10 cellular contexts compared by ENCODE assay signal in the genomic region with DNA sequence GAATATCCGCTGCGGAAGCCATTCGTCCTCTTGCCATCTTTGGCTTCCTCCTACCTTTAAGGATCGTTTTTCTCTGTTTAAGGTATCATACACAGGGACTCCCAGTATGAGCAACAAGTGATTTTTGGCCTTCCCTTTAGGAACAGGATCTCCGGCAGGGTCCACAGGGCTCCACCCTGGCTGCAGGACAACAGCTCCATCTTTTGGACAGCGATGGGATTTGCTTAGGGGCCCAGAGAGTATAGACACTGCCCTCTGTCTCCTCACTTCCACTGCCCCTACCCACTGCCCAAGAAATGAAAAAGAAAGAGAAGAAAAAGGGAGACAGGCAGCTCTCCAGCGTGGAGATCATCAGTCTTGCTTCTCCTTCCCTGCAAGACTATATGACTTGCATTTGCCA.
DNase-seq lines count a peak whose midpoint lies in the region; ATAC-seq and TF ChIP-seq lines count a peak whose summit lies in the region.
"Had no signal": no experiment of that assay in that cellular context is flagged by ENCODE, and none has a peak within 500 bp of the region (broad histone marks: within the 10 kb centered on the region; RNA-seq: fewer than 3 reads in every experiment).

No MANE protein-coding gene starts in this region.

- H3K79me2 ChIP-seq in neural progenitor cell (ENCODE audit: low read depth) = no peaks in the 10 kb centered on the region

- no peaks in the 10 kb centered on the region for H4K20me1 ChIP-seq in neural progenitor cell (ENCODE audit: low read depth)

- no peak overlapping the region for H2AFZ ChIP-seq in neural progenitor cell (replicated peaks)

- no peak overlapping the region for H3K4me3 Mint-ChIP-seq in activated CD4-positive, alpha-beta T cell treated with anti-CD3 and anti-CD28 coated beads, Interleukin-2, amount 10 ng/mL, durations not matched to agents 24 days and 14 days
- no peak overlapping the region for H3K4me3 Mint-ChIP-seq in activated CD8-positive, alpha-beta T cell treated with anti-CD3 and anti-CD28 coated beads, Interleukin-2, amount 10 ng/mL, durations not matched to agents 7 days and 5 days
- no peak overlapping the region for H3K4me3 Mint-ChIP-seq in neural progenitor cell

- no peaks in the 10 kb centered on the region for H3K27me3 ChIP-seq in neural progenitor cell
- H3K27me3 ChIP-seq: vagina had no signal

- H3K27ac Mint-ChIP-seq in activated CD4-positive, alpha-beta T cell treated with anti-CD3 and anti-CD28 coated beads, Interleukin-2, amount 10 ng/mL, durations not matched to agents 24 days and 14 days = no peak overlapping the region
- no peak overlapping the region for H3K27ac Mint-ChIP-seq in activated CD8-positive, alpha-beta T cell treated with anti-CD3 and anti-CD28 coated beads, Interleukin-2, amount 10 ng/mL, durations not matched to agents 7 days and 5 days
- no peak overlapping the region for H3K27ac Mint-ChIP-seq in neural progenitor cell

- peaks cover 3% of the 10 kb centered on the region for H3K4me1 Mint-ChIP-seq in activated CD4-positive, alpha-beta T cell treated with anti-CD3 and anti-CD28 coated beads, Interleukin-2, amount 10 ng/mL, durations not matched to agents 24 days and 14 days
- peaks cover 14% of the 10 kb centered on the region for H3K4me1 Mint-ChIP-seq in activated CD8-positive, alpha-beta T cell treated with anti-CD3 and anti-CD28 coated beads, Interleukin-2, amount 10 ng/mL, durations not matched to agents 7 days and 5 days (ENCODE audit: low read depth)
- H3K4me1 Mint-ChIP-seq in neural progenitor cell = peaks cover 6% of the 10 kb centered on the region

- no peaks in the 10 kb centered on the region for H3K36me3 Mint-ChIP-seq in activated CD4-positive, alpha-beta T cell treated with anti-CD3 and anti-CD28 coated beads, Interleukin-2, amount 10 ng/mL, durations not matched to agents 24 days and 14 days (ENCODE audit: low read depth)
- H3K36me3 Mint-ChIP-seq in activated CD8-positive, alpha-beta T cell treated with anti-CD3 and anti-CD28 coated beads, Interleukin-2, amount 10 ng/mL, durations not matched to agents 7 days and 5 days (ENCODE audit: low read depth) = no peaks in the 10 kb centered on the region
- H3K36me3 Mint-ChIP-seq in neural progenitor cell = no peaks in the 10 kb centered on the region

- H3K9me3 ChIP-seq in neural progenitor cell (ENCODE audit: low read depth) = no peaks in the 10 kb centered on the region
- H3K9me3 ChIP-seq: vagina had no signal

- no peak overlapping the region for H3K9ac ChIP-seq in neural progenitor cell

- H3K4me1 ChIP-seq in neural progenitor cell = no peaks in the 10 kb centered on the region
- H3K4me1 ChIP-seq: vagina had no signal

- no peak overlapping the region for H3K4me3 ChIP-seq in neural progenitor cell
- H3K4me3 ChIP-seq: lung, vagina had no signal

- H3K4me2 ChIP-seq in neural progenitor cell = no peak overlapping the region

- peak; percentile 62 for DNase-seq in activated CD4-positive, alpha-beta T cell treated with anti-CD3 and anti-CD28 coated beads, Interleukin-2, amount 10 ng/mL, durations not matched to agents 24 days and 14 days
- DNase-seq in activated CD4-positive, alpha-beta T cell treated with anti-CD3 and anti-CD28 coated beads for 4 hours = no peak
- DNase-seq in activated CD8-positive, alpha-beta T cell treated with anti-CD3 and anti-CD28 coated beads, Interleukin-2, amount 10 ng/mL, durations not matched to agents 7 days and 5 days = peak; percentile 28
- DNase-seq in neural progenitor cell (ENCODE audit: low spot score) (peak; percentile 73), COLO829 (ENCODE audit: low spot score) (no peak), SW 1271 (lab: John Stamatoyannopoulos, UW) (no peak), C1 segment of cervical spinal cord (lab: John Stamatoyannopoulos, UW) (no peak)

- H3K9me3 Mint-ChIP-seq in activated CD4-positive, alpha-beta T cell treated with anti-CD3 and anti-CD28 coated beads, Interleukin-2, amount 10 ng/mL, durations not matched to agents 24 days and 14 days = no peaks in the 10 kb centered on the region
- no peaks in the 10 kb centered on the region for H3K9me3 Mint-ChIP-seq in activated CD8-positive, alpha-beta T cell treated with anti-CD3 and anti-CD28 coated beads, Interleukin-2, amount 10 ng/mL, durations not matched to agents 7 days and 5 days (ENCODE audit: insufficient read depth)
- peaks cover 10% of the 10 kb centered on the region for H3K9me3 Mint-ChIP-seq in neural progenitor cell

- H3K27ac ChIP-seq in neural progenitor cell = no peak overlapping the region
- H3K27ac ChIP-seq: vagina had no signal

- H3K36me3 ChIP-seq in neural progenitor cell = no peaks in the 10 kb centered on the region
- H3K36me3 ChIP-seq: vagina had no signal

- TF ChIP-seq CTCF in LNCAP (IDR thresholded peaks at IDR 0.05) (peak; percentile 30; the same call in 1 of the 2 replicates), neural progenitor cell (IDR thresholded peaks at IDR 0.05) (peak; percentile 80)

- no peaks in the 10 kb centered on the region for H3K27me3 Mint-ChIP-seq in activated CD4-positive, alpha-beta T cell treated with anti-CD3 and anti-CD28 coated beads, Interleukin-2, amount 10 ng/mL, durations not matched to agents 24 days and 14 days
- no peaks in the 10 kb centered on the region for H3K27me3 Mint-ChIP-seq in activated CD8-positive, alpha-beta T cell treated with anti-CD3 and anti-CD28 coated beads, Interleukin-2, amount 10 ng/mL, durations not matched to agents 7 days and 5 days (ENCODE audit: low read depth)
- peaks cover 7% of the 10 kb centered on the region for H3K27me3 Mint-ChIP-seq in neural progenitor cell (ENCODE audit: insufficient read depth, low read depth)

- POLR2A ChIA-PET in activated CD8-positive, alpha-beta T cell treated with anti-CD3 and anti-CD28 coated beads, Interleukin-2, amount 10 ng/mL, durations not matched to agents 7 days and 5 days (lab: Charles Lee) = no interaction called here

- H3F3A ChIP-seq in neural progenitor cell (ENCODE audit: low read depth) = no peaks in the 10 kb centered on the region

- intact Hi-C loops in activated CD4-positive, alpha-beta T cell treated with anti-CD3 and anti-CD28 coated beads, Interleukin-2, amount 10 ng/mL, durations not matched to agents 24 days and 14 days (cut with micrococcal nuclease) = loop anchor here (2.0 kb wide), 1 partner anchor 393 kb away; no protein-coding TSS in a partner anchor

- no peak for ATAC-seq in activated CD8-positive, alpha-beta T cell treated with anti-CD3 and anti-CD28 coated beads, Interleukin-2, amount 10 ng/mL, durations not matched to agents 7 days and 5 days

- CTCF ChIA-PET in activated CD8-positive, alpha-beta T cell treated with anti-CD3 and anti-CD28 coated beads, Interleukin-2, amount 10 ng/mL, durations not matched to agents 7 days and 5 days (lab: Charles Lee) = interaction anchor here (1.0 kb wide), 1 partner anchor 114 kb away, joined by 4 read pairs; no protein-coding TSS in a partner anchor

Comparison
In these comparisons a context has a peak if more than half of its experiments do, and no peak if none do; other contexts are left out.
1. DNase-seq: peak in activated CD4-positive, alpha-beta T cell treated with anti-CD3 and anti-CD28 coated beads, Interleukin-2, amount 10 ng/mL, durations not matched to agents 24 days and 14 days (single experiment), activated CD8-positive, alpha-beta T cell treated with anti-CD3 and anti-CD28 coated beads, Interleukin-2, amount 10 ng/mL, durations not matched to agents 7 days and 5 days (single experiment) and neural progenitor cell (single experiment); none in activated CD4-positive, alpha-beta T cell treated with anti-CD3 and anti-CD28 coated beads for 4 hours (0 of 2), COLO829 (single experiment), SW 1271 (0 of 2) and C1 segment of cervical spinal cord (0 of 14).